10 cellular contexts compared by ENCODE assay signal in the genomic region with DNA sequence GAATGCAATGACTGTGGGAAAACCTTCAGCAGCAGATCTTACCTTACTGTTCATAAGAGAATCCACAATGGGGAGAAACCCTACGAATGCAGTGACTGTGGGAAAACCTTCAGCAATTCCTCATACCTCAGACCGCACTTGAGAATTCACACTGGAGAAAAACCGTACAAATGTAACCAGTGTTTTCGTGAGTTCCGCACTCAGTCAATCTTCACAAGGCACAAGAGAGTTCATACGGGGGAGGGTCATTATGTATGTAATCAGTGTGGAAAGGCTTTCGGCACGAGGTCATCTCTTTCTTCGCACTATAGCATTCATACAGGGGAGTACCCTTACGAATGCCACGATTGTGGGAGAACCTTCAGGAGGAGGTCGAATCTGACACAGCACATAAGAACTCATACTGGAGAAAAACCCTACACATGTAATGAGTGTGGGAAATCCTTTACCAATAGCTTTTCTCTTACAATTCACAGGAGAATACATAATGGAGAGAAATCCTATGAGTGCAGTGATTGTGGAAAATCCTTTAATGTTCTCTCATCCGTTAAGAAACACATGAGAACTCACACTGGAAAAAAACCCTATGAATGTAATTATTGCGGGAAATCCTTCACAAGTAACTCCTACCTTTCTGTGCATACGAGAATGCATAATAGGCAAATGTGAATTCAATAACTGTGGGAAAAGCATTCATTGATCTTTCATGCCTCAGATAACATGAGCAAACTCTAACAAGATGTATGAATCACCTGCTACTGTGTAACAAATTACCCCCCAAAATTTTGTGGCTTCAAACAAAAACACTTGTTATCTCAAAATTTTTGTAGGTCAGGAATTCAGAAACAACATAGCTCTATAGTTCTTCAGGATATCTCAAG. TPM values are rescaled to one million over a fixed set of nuclear protein-coding genes. Genes with fewer than 3 reads are reported as not detected.
DNase-seq lines count a peak whose midpoint lies in the region; ATAC-seq and TF ChIP-seq lines count a peak whose summit lies in the region.
"Had no signal": no experiment of that assay in that cellular context is flagged by ENCODE, and none has a peak within 500 bp of the region (broad histone marks: within the 10 kb centered on the region; RNA-seq: fewer than 3 reads in every experiment).

No MANE protein-coding gene starts in this region.

- H3K27ac Mint-ChIP-seq in CD8-positive, alpha-beta T cell = no peak overlapping the region
- H3K27ac Mint-ChIP-seq in activated CD4-positive, alpha-beta memory T cell treated with anti-CD3 and anti-CD28 coated beads for 36 hours = peak overlapping the region; percentile 35

- H3K4me1 Mint-ChIP-seq in CD8-positive, alpha-beta T cell (ENCODE audit: low read depth) = no peaks in the 10 kb centered on the region
- no peaks in the 10 kb centered on the region for H3K4me1 Mint-ChIP-seq in activated CD4-positive, alpha-beta memory T cell treated with anti-CD3 and anti-CD28 coated beads for 36 hours (ENCODE audit: low read depth)
- H3K4me1 Mint-ChIP-seq: central memory CD8-positive, alpha-beta T cell had no signal

- peaks cover 42% of the 10 kb centered on the region for H3K9me3 Mint-ChIP-seq in CD8-positive, alpha-beta T cell
- H3K9me3 Mint-ChIP-seq in activated CD4-positive, alpha-beta memory T cell treated with anti-CD3 and anti-CD28 coated beads for 36 hours = peaks cover 85% of the 10 kb centered on the region

- peaks cover 74% of the 10 kb centered on the region for H3K36me3 Mint-ChIP-seq in CD8-positive, alpha-beta T cell
- H3K36me3 Mint-ChIP-seq in activated CD4-positive, alpha-beta memory T cell treated with anti-CD3 and anti-CD28 coated beads for 36 hours = peaks cover 85% of the 10 kb centered on the region

- DNase-seq in CD8-positive, alpha-beta T cell = no peak
- DNase-seq in HEK293T (ENCODE audit: extremely low spot score) = no peak
- DNase-seq in activated CD4-positive, alpha-beta memory T cell treated with anti-CD3 and anti-CD28 coated beads for 36 hours = no peak
- DNase-seq in WERI-Rb-1 = no peak
- DNase-seq in NCI-H524 (lab: John Stamatoyannopoulos, UW) = no peak
- no peak for DNase-seq in T-helper 9 cell
- no peak for DNase-seq in NCI-H446 (lab: John Stamatoyannopoulos, UW)

- H3K27me3 ChIP-seq in CD8-positive, alpha-beta T cell (ENCODE audit: insufficient read depth, low read length) = no peaks in the 10 kb centered on the region
- H3K27me3 ChIP-seq in iPS-18a (ENCODE audit: control insufficient read depth, insufficient read depth, low read length) (no peaks in the 10 kb centered on the region), WERI-Rb-1 (ENCODE audit: insufficient read depth, low read depth, severe bottlenecking) (no peaks in the 10 kb centered on the region)

- H3K36me3 ChIP-seq in CD8-positive, alpha-beta T cell (ENCODE audit: insufficient read depth, low read length) = peaks cover 63% of the 10 kb centered on the region
- H3K36me3 ChIP-seq in iPS-18a (ENCODE audit: control insufficient read depth, low read depth, low read length) = peaks cover 61% of the 10 kb centered on the region
- H3K36me3 ChIP-seq in WERI-Rb-1 = peaks cover 70% of the 10 kb centered on the region

- H3K9ac ChIP-seq in iPS-18a (ENCODE audit: low read length) = no peak overlapping the region

- no peak for TF ChIP-seq CTCF in CD8-positive, alpha-beta T cell (IDR thresholded peaks at IDR 0.05)
- no peak for TF ChIP-seq CTCF in WERI-Rb-1 (IDR thresholded peaks at IDR 0.05; ENCODE audit: low read depth, low read length)

- no peaks in the 10 kb centered on the region for H3K27me3 Mint-ChIP-seq in CD8-positive, alpha-beta T cell (ENCODE audit: low read depth)
- no peaks in the 10 kb centered on the region for H3K27me3 Mint-ChIP-seq in activated CD4-positive, alpha-beta memory T cell treated with anti-CD3 and anti-CD28 coated beads for 36 hours
- H3K27me3 Mint-ChIP-seq: central memory CD8-positive, alpha-beta T cell had no signal

- CTCF ChIA-PET in CD8-positive, alpha-beta T cell (lab: Charles Lee) = interaction anchor here (0.8 kb wide), 1 partner anchor 16 kb away, joined by 3 read pairs; no protein-coding TSS in a partner anchor
- CTCF ChIA-PET in HEK293T (lab: Yijun Ruan, JAX) = interaction anchor here (0.6 kb wide), 1 partner anchor 11 kb away, joined by 3 read pairs; no protein-coding TSS in a partner anchor
- CTCF ChIA-PET in activated CD4-positive, alpha-beta memory T cell treated with anti-CD3 and anti-CD28 coated beads for 36 hours (lab: Charles Lee) = interaction anchor here (0.6 kb wide), 1 partner anchor 662 kb away, joined by 3 read pairs; no protein-coding TSS in a partner anchor

- H3K4me1 ChIP-seq in CD8-positive, alpha-beta T cell (ENCODE audit: insufficient read depth, low read length) = no peaks in the 10 kb centered on the region
- H3K4me1 ChIP-seq in iPS-18a (ENCODE audit: control insufficient read depth, low read depth, low read length) = no peaks in the 10 kb centered on the region

- POLR2A ChIA-PET in CD8-positive, alpha-beta T cell (lab: Charles Lee) = interaction anchor here (1.6 kb wide), 1 partner anchor 14 kb away, joined by 6 read pairs; a partner anchor contains a TSS
- POLR2A ChIA-PET in HEK293T (lab: Yijun Ruan, JAX) = interaction anchor here (2.5 kb wide), 1 partner anchor 14 kb away, joined by 8 read pairs; a partner anchor contains a TSS
- POLR2A ChIA-PET in activated CD4-positive, alpha-beta memory T cell treated with anti-CD3 and anti-CD28 coated beads for 36 hours (lab: Charles Lee) = interaction anchor here (0.9 kb wide), 1 partner anchor 16 kb away, joined by 3 read pairs; no protein-coding TSS in a partner anchor

- no peak for ATAC-seq in CD8-positive, alpha-beta T cell

- no peak overlapping the region for H3K27ac ChIP-seq in CD8-positive, alpha-beta T cell (ENCODE audit: low read depth, low read length)
- H3K27ac ChIP-seq in iPS-18a (ENCODE audit: low read length) = no peak overlapping the region
- no peak overlapping the region for H3K27ac ChIP-seq in WERI-Rb-1

- intact Hi-C loops in CD8-positive, alpha-beta T cell (cut with DNase I, micrococcal nuclease) = no loop called here
- intact Hi-C loops in activated CD4-positive, alpha-beta memory T cell treated with anti-CD3 and anti-CD28 coated beads for 36 hours (cut with micrococcal nuclease) = no loop called here

- H3K4me3 Mint-ChIP-seq in CD8-positive, alpha-beta T cell = peak overlapping the region; percentile 11
- H3K4me3 Mint-ChIP-seq in activated CD4-positive, alpha-beta memory T cell treated with anti-CD3 and anti-CD28 coated beads for 36 hours = peak overlapping the region; percentile 6
- H3K4me3 Mint-ChIP-seq: central memory CD8-positive, alpha-beta T cell had no signal

- peaks cover 67% of the 10 kb centered on the region for H3K9me3 ChIP-seq in CD8-positive, alpha-beta T cell (ENCODE audit: low read length)
- H3K9me3 ChIP-seq in iPS-18a (ENCODE audit: control insufficient read depth, low read depth, low read length) = peaks cover 75% of the 10 kb centered on the region
- H3K9me3 ChIP-seq in WERI-Rb-1 (ENCODE audit: severe bottlenecking) = peaks cover 53% of the 10 kb centered on the region

- peak overlapping the region; percentile 0 for H3K4me3 ChIP-seq in CD8-positive, alpha-beta T cell (ENCODE audit: low read depth, low read length)
- peak overlapping the region; percentile 9 for H3K4me3 ChIP-seq in iPS-18a (ENCODE audit: low read length)
- H3K4me3 ChIP-seq in WERI-Rb-1 (ENCODE audit: low read depth, low read length) = no peak overlapping the region

TF ChIP-seq in HEK293T, 16 proteins besides CTCF, POLR2A, EP300 and RAD21:
- TF ChIP-seq FOXM1 (IDR thresholded peaks at IDR 0.05; ENCODE audit: borderline replicate concordance) (no peak), L3MBTL2 (conservative IDR thresholded peaks at IDR 0.05) (0 out of 2 replicates have a peak, but pooled peaks have one; percentile 10)
TF ChIP-seq in HEK293T: peak in this region for 1.

RNA-seq across cellular contexts. Expression of a gene that starts 13.8 kb away (rescaled TPM):
- 10 to 100 TPM; 19.7 to 20.0 TPM for total RNA-seq in CD8-positive, alpha-beta T cell
- 1 to 10 TPM; 7.6 to 8.0 TPM for total RNA-seq in activated CD4-positive, alpha-beta memory T cell treated with anti-CD3 and anti-CD28 coated beads for 36 hours

RNA-seq across cellular contexts. Expression of a gene that starts 24.8 kb away (rescaled TPM):
- total RNA-seq in CD8-positive, alpha-beta T cell = not detected
- not detected for total RNA-seq in activated CD4-positive, alpha-beta memory T cell treated with anti-CD3 and anti-CD28 coated beads for 36 hours

RNA-seq across cellular contexts. Expression of a gene that starts 34.2 kb away (rescaled TPM):
- total RNA-seq in CD8-positive, alpha-beta T cell = not detected
- total RNA-seq in activated CD4-positive, alpha-beta memory T cell treated with anti-CD3 and anti-CD28 coated beads for 36 hours = not detected

RNA-seq across cellular contexts. Expression of a gene that starts 43.3 kb away (rescaled TPM):
- not detected for total RNA-seq in CD8-positive, alpha-beta T cell
- not detected for total RNA-seq in activated CD4-positive, alpha-beta memory T cell treated with anti-CD3 and anti-CD28 coated beads for 36 hours
- total RNA-seq: G401 had no signal

RNA-seq across cellular contexts. Expression of a gene that starts 52.9 kb away (rescaled TPM):
- total RNA-seq in CD8-positive, alpha-beta T cell = not detected
- not detected for total RNA-seq in activated CD4-positive, alpha-beta memory T cell treated with anti-CD3 and anti-CD28 coated beads for 36 hours
- total RNA-seq: G401 had no signal
